ENCODE assay signal across 11 cellular contexts in genomic region chr7:150811-151221, GRCh38. TPM values are rescaled to one million over a fixed set of nuclear protein-coding genes. Genes with fewer than 3 reads are reported as not detected.
A peak's percentile ranks its signal among the peaks of the same experiment; 100 is the strongest.
DNase-seq lines count a peak whose midpoint lies in the region; ATAC-seq and TF ChIP-seq lines count a peak whose summit lies in the region.
"Had no signal": no experiment of that assay in that cellular context is flagged by ENCODE, and none has a peak within 500 bp of the region (broad histone marks: within the 10 kb centered on the region; RNA-seq: fewer than 3 reads in every experiment).

No MANE protein-coding gene starts in this region.

- intact Hi-C loops in Right ventricle myocardium inferior (cut with DNase I) (loop anchor here (2.0 kb wide), 1 partner anchor 40 kb away; no protein-coding TSS in a partner anchor), left ventricle myocardium superior (cut with micrococcal nuclease) (no loop called here), adrenal gland (cut with DNase I) (no loop called here), upper lobe of right lung (cut with DNase I) (no loop called here)

- TF ChIP-seq POLR2A in adrenal gland (IDR thresholded peaks at IDR 0.05) = no peak

- H3K4me3 ChIP-seq in adrenal gland (no peak overlapping the region), upper lobe of right lung (peak overlapping the region; percentile 77)

- H3K27ac ChIP-seq in adrenal gland (peak overlapping the region in 4 of 5 donors; percentile 85 to 94 (median 92)), upper lobe of right lung (peak overlapping the region; percentile 99)
- H3K27ac ChIP-seq: epithelial cell of prostate had no signal

- H3K36me3 ChIP-seq in adrenal gland (replicated peaks in 1 of 2) (no peaks in the 10 kb centered on the region), upper lobe of right lung (no peaks in the 10 kb centered on the region)

- H3K9me3 ChIP-seq in adrenal gland (replicated peaks in 1 of 3) (no peaks in the 10 kb centered on the region), upper lobe of right lung (no peaks in the 10 kb centered on the region)

- peak; percentile 78 for DNase-seq in Right ventricle myocardium inferior (ENCODE audit: missing footprints)
- DNase-seq in left ventricle myocardium superior = no peak
- peak; percentile 38 to 84 (median 79) for DNase-seq in adrenal gland
- peak; percentile 75 for DNase-seq in upper lobe of right lung
- DNase-seq in NCI-H446 treated with DMSO at 0.1 percent for 48 hours (lab: John Stamatoyannopoulos, UW) = no peak
- DNase-seq in SHP77 treated with DMSO at 0.1 percent for 48 hours (lab: John Stamatoyannopoulos, UW) = no peak
- DNase-seq: midbrain; stimulated activated CD4-positive, alpha-beta T cell treated with anti-CD3 and anti-CD28 coated beads, Interleukin-4, amount 100 ng/mL, for 1 hour had no signal

- 32 to 41% (median 39%) methylated on average over 11 to 13 of the region's 13 CpGs for WGBS in adrenal gland, 4 donors

- TF ChIP-seq CTCF in adrenal gland (IDR thresholded peaks at IDR 0.05) (no peak), nephron (IDR thresholded peaks at IDR 0.05; ENCODE audit: unreplicated experiment in 3 of 3) (no peak), upper lobe of right lung (IDR thresholded peaks at IDR 0.05) (no peak)

- H3K27me3 ChIP-seq in adrenal gland (no peaks in the 10 kb centered on the region), upper lobe of right lung (no peaks in the 10 kb centered on the region)

- H3K36me3 Mint-ChIP-seq in nephron (ENCODE audit: low read depth) = peaks cover 8% of the 10 kb centered on the region

- peaks cover 42% of the 10 kb centered on the region for H3K4me1 Mint-ChIP-seq in nephron

- H3K4me1 ChIP-seq in adrenal gland (replicated peaks in 1 of 2) = peaks cover 19 to 24% of the 10 kb centered on the region in 2 donors
- peaks cover 11% of the 10 kb centered on the region for H3K4me1 ChIP-seq in upper lobe of right lung

- H3K4me3 Mint-ChIP-seq in nephron = peak overlapping the region; percentile 63 to 74 (median 74)

- H3K9me3 Mint-ChIP-seq in nephron = no peaks in the 10 kb centered on the region

- peak overlapping the region; percentile 99 to 100 (median 99) for H3K27ac Mint-ChIP-seq in nephron

- H3K27me3 Mint-ChIP-seq in nephron (ENCODE audit: low read depth) = peaks cover 11% of the 10 kb centered on the region

- no peak for ATAC-seq in Right ventricle myocardium inferior
- ATAC-seq in left ventricle myocardium superior = no peak
- ATAC-seq in upper lobe of right lung = no peak
- ATAC-seq in HG03159 (IDR thresholded peaks at IDR 0.05; ENCODE audit: unreplicated experiment) = no peak

RNA-seq across cellular contexts. Expression of gene FAM20C, which starts 41.6 kb away (rescaled TPM):
- total RNA-seq in Right ventricle myocardium inferior (26.1 TPM), left ventricle myocardium superior (23.8 TPM), adrenal gland (10 to 100 TPM; 21.4 to 57.9 (median 38.8) TPM), upper lobe of right lung (58.8 TPM)
- 10 to 100 TPM in 2 of 3 donors, 1 to 10 TPM in 1; 7.5 to 31.0 (median 24.0) TPM for polyA plus RNA-seq in adrenal gland

Comparison
In these comparisons a context has a peak if more than half of its experiments do, and no peak if none do; other contexts are left out.
1. DNase-seq: peak in Right ventricle myocardium inferior (single experiment), adrenal gland (7 of 7) and upper lobe of right lung (single experiment); none in left ventricle myocardium superior (single experiment), NCI-H446 treated with DMSO at 0.1 percent for 48 hours (single experiment) and SHP77 treated with DMSO at 0.1 percent for 48 hours (single experiment).